8 cellular contexts compared by ENCODE assay signal in the genomic region with DNA sequence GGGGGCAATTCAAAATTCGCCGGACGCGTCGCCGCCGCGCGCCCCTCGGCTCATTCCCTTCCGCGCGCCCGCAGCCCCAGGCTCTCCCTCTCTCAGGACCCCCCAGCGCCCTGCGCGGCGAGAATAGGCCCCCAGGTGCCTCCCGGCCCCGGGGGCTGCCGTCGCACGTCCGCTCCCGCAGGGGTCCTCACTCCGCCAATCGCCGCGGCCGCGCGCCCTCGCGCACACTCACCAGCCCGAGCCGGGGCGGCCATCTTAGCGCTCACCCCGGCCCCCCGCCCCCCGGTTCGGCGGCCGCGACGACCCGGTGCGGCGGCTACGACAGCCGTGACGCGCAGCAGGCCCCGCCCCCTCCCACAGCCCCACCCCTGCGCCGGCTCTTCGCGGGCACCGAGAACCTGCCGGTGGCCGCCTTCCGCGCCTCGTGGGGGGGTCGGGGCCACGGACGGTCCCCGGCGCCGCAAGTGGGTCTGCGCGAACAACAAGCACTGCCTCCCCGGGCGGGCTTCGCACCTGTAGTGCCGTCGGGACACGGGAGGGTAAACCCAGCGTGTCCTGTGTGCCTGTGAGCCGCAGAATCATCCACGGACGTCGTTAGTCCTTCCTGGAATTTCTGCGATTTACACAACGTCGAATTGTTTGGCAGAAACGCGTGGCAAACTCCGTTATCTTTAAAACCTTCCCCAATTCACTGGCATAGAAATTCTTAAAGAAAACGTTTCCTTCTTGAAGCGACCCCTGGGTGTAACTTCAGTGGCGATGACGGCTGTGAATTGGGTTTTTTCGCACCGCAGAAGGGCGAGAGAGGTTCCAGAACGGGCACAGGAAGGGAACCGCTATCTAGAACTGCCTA. TPM values are rescaled to one million over a fixed set of nuclear protein-coding genes. Genes with fewer than 3 reads are reported as not detected.
DNase-seq lines count a peak whose midpoint lies in the region; ATAC-seq and TF ChIP-seq lines count a peak whose summit lies in the region.

No MANE protein-coding gene starts in this region.

- peak overlapping the region; percentile 80 to 97 for H3K27ac Mint-ChIP-seq in stimulated activated naive CD8-positive, alpha-beta T cell treated with anti-CD3 and anti-CD28 coated beads, Interleukin-15, amount 100 ng/mL, for 72 hours

- H3K27me3 ChIP-seq in neuron (ENCODE audit: insufficient read depth, low read length) = peaks cover 74% of the 10 kb centered on the region

- H3K9me3 ChIP-seq in neuron (ENCODE audit: low read length) = peaks cover 10% of the 10 kb centered on the region

- H3K4me3 Mint-ChIP-seq in stimulated activated naive CD8-positive, alpha-beta T cell treated with anti-CD3 and anti-CD28 coated beads, Interleukin-15, amount 100 ng/mL, for 72 hours = peak overlapping the region; percentile 87 to 91

- H3K4me3 ChIP-seq in fibroblast of villous mesenchyme (ENCODE audit: low read depth, low read length) (peak overlapping the region; percentile 57), neuron (ENCODE audit: low read length) (peak overlapping the region; percentile 44)

- no peak for TF ChIP-seq CTCF in fibroblast of villous mesenchyme (IDR thresholded peaks at IDR 0.05; ENCODE audit: insufficient read depth, low read depth, low read length)

- H2AFZ ChIP-seq in neuron (ENCODE audit: low read depth, low read length) = peak overlapping the region; percentile 98

- no peaks in the 10 kb centered on the region for H3K36me3 ChIP-seq in neuron (ENCODE audit: insufficient read depth, low read length)

- ATAC-seq in stimulated activated naive CD8-positive, alpha-beta T cell treated with anti-CD3 and anti-CD28 coated beads, Interleukin-15, amount 100 ng/mL, for 72 hours = peak; percentile 85
- ATAC-seq in HG02642 (IDR thresholded peaks at IDR 0.05; ENCODE audit: poor library complexity, unreplicated experiment) (no peak), GM21390 (IDR thresholded peaks at IDR 0.05; ENCODE audit: unreplicated experiment) (no peak)

- H3K9me3 Mint-ChIP-seq in stimulated activated naive CD8-positive, alpha-beta T cell treated with anti-CD3 and anti-CD28 coated beads, Interleukin-15, amount 100 ng/mL, for 72 hours = peaks cover 0 to 7% of the 10 kb centered on the region in 2 donors

- peaks cover 62% of the 10 kb centered on the region for H3K4me1 Mint-ChIP-seq in stimulated activated naive CD8-positive, alpha-beta T cell treated with anti-CD3 and anti-CD28 coated beads, Interleukin-15, amount 100 ng/mL, for 72 hours

- H3K27me3 Mint-ChIP-seq in stimulated activated naive CD8-positive, alpha-beta T cell treated with anti-CD3 and anti-CD28 coated beads, Interleukin-15, amount 100 ng/mL, for 72 hours = no peaks in the 10 kb centered on the region

- DNase-seq in DMS79 (lab: John Stamatoyannopoulos, UW) = peak; percentile 47
- peak; percentile 19 for DNase-seq in NCI-H2227 treated with DMSO at 0.1 percent for 48 hours (lab: John Stamatoyannopoulos, UW)
- DNase-seq in activated T-helper 1 cell treated with anti-CD3 and anti-CD28 coated beads, Interleukin-2, amount 50 U/mL, for 16 hours (ENCODE audit: low read depth in 1 of 2, low spot score in 1 of 2) = peak; percentile 44 to 59
- no peak for DNase-seq in fibroblast of villous mesenchyme (ENCODE audit: low read depth)
- peak; percentile 64 to 69 for DNase-seq in stimulated activated naive CD8-positive, alpha-beta T cell treated with anti-CD3 and anti-CD28 coated beads, Interleukin-15, amount 100 ng/mL, for 72 hours

- peaks cover 21% of the 10 kb centered on the region for H3K4me1 ChIP-seq in neuron (ENCODE audit: insufficient read depth, low read length)

RNA-seq across cellular contexts. Expression of a gene that starts 2.5 kb away (rescaled TPM):
- total RNA-seq in fibroblast of villous mesenchyme = 3.9 and 5.2 TPM in 2 replicates
